ENCODE assay signal across 16 cellular contexts in genomic region chr2:22947741-22948140, GRCh38.
A peak's percentile ranks its signal among the peaks of the same experiment; 100 is the strongest.
DNase-seq lines count a peak whose midpoint lies in the region; ATAC-seq and TF ChIP-seq lines count a peak whose summit lies in the region.
"Had no signal": no experiment of that assay in that cellular context is flagged by ENCODE, and none has a peak within 500 bp of the region (broad histone marks: within the 10 kb centered on the region; RNA-seq: fewer than 3 reads in every experiment).

No MANE protein-coding gene starts in this region.

- no peak overlapping the region for H2AFZ ChIP-seq in GM23248

- in situ Hi-C loops in GM23248 (cut with MboI) = no loop called here

- no peak overlapping the region for H3K4me3 Mint-ChIP-seq in stimulated activated memory B cell treated with anti-CD40 and anti-IgM and Interleukin-4, amounts not matched to agents 10 μg/mL and 1 μg/mL and 100 μg/mL, for 72 hours
- H3K4me3 Mint-ChIP-seq: CD8-positive, alpha-beta T cell; HFFc6 had no signal

- no peaks in the 10 kb centered on the region for H3K9me2 ChIP-seq in GM23248 (ENCODE audit: insufficient read depth)

- no peak overlapping the region for H3K9ac ChIP-seq in GM23248

- WGBS in GM23248 (ENCODE audit: low coverage in 1 of 2, low lambda C conversion rate in 2 of 2, missing lambda C conversion rate in 2 of 2), 2 experiments = 26 to 29% methylated on average over 4 of the region's 4 CpGs

- H3K9me3 ChIP-seq in GM23248 (ENCODE audit: low read depth) = no peaks in the 10 kb centered on the region
- H3K9me3 ChIP-seq: Caco-2, HAP-1 had no signal

- H3K27me3 Mint-ChIP-seq in stimulated activated memory B cell treated with anti-CD40 and anti-IgM and Interleukin-4, amounts not matched to agents 10 μg/mL and 1 μg/mL and 100 μg/mL, for 72 hours = no peaks in the 10 kb centered on the region
- H3K27me3 Mint-ChIP-seq: CD4-positive, CD25-positive, alpha-beta regulatory T cell had no signal

- H3K27me3 ChIP-seq in GM23248 (replicated peaks; ENCODE audit: insufficient read depth) = no peaks in the 10 kb centered on the region

- no peak overlapping the region for H3K4me2 ChIP-seq in GM23248 (ENCODE audit: unreplicated experiment)

- no peak for TF ChIP-seq CTCF in NB4 (IDR thresholded peaks at IDR 0.05; ENCODE audit: low read depth, low read length)

- H3K27ac ChIP-seq in GM23248 = no peak overlapping the region

- no peaks in the 10 kb centered on the region for H4K20me1 ChIP-seq in GM23248 (ENCODE audit: insufficient read depth)

- ATAC-seq in left lobe of liver = peak; percentile 25
- peak; percentile 77 for ATAC-seq in stimulated activated memory B cell treated with anti-CD40 and anti-IgM and Interleukin-4, amounts not matched to agents 10 μg/mL and 1 μg/mL and 100 μg/mL, for 72 hours
- ATAC-seq in HG02852 (IDR thresholded peaks at IDR 0.05; ENCODE audit: unreplicated experiment) = no peak
- ATAC-seq in GM19455 (IDR thresholded peaks at IDR 0.05; ENCODE audit: unreplicated experiment) = no peak
- ATAC-seq in GM19023 (IDR thresholded peaks at IDR 0.05; ENCODE audit: unreplicated experiment) = no peak
- ATAC-seq: CD8-positive, alpha-beta T cell had no signal

- no peaks in the 10 kb centered on the region for H3K79me2 ChIP-seq in GM23248 (ENCODE audit: insufficient read depth)

- H3K36me3 Mint-ChIP-seq in stimulated activated memory B cell treated with anti-CD40 and anti-IgM and Interleukin-4, amounts not matched to agents 10 μg/mL and 1 μg/mL and 100 μg/mL, for 72 hours = no peaks in the 10 kb centered on the region
- H3K36me3 Mint-ChIP-seq: CD4-positive, CD25-positive, alpha-beta regulatory T cell; CD8-positive, alpha-beta T cell had no signal

- TF ChIP-seq POLR2A in NB4 (IDR thresholded peaks at IDR 0.05; ENCODE audit: extremely low read depth, insufficient read length) = no peak

- H3K4me3 ChIP-seq in NB4 (ENCODE audit: low read depth, low read length) (no peak overlapping the region), GM23248 (no peak overlapping the region)
- H3K4me3 ChIP-seq: HAP-1 had no signal

- DNase-seq in NB4 (ENCODE audit: low read depth) (peak; percentile 37), left lobe of liver (ENCODE audit: low spot score) (no peak), GM23248 (no peak)
- DNase-seq: C1 segment of cervical spinal cord; Caco-2; CD4-positive, CD25-positive, alpha-beta regulatory T cell; CD8-positive, alpha-beta T cell; DMS153; DND-41; GOT3; HFFc6 had no signal

- H3F3A ChIP-seq in GM23248 (ENCODE audit: insufficient read depth) = no peaks in the 10 kb centered on the region

- no peak overlapping the region for H3K27ac Mint-ChIP-seq in stimulated activated memory B cell treated with anti-CD40 and anti-IgM and Interleukin-4, amounts not matched to agents 10 μg/mL and 1 μg/mL and 100 μg/mL, for 72 hours
- H3K27ac Mint-ChIP-seq: CD4-positive, CD25-positive, alpha-beta regulatory T cell; CD8-positive, alpha-beta T cell; HFFc6 had no signal

- H3K4me1 ChIP-seq in GM23248 (ENCODE audit: insufficient read depth) = no peaks in the 10 kb centered on the region
- H3K4me1 ChIP-seq: Caco-2, HAP-1 had no signal

- H3K4me1 Mint-ChIP-seq in stimulated activated memory B cell treated with anti-CD40 and anti-IgM and Interleukin-4, amounts not matched to agents 10 μg/mL and 1 μg/mL and 100 μg/mL, for 72 hours = no peaks in the 10 kb centered on the region
- H3K4me1 Mint-ChIP-seq: CD4-positive, CD25-positive, alpha-beta regulatory T cell had no signal

- H3K36me3 ChIP-seq in GM23248 (ENCODE audit: low read depth) = no peaks in the 10 kb centered on the region
- H3K36me3 ChIP-seq: HAP-1 had no signal

- H3K9me3 Mint-ChIP-seq in stimulated activated memory B cell treated with anti-CD40 and anti-IgM and Interleukin-4, amounts not matched to agents 10 μg/mL and 1 μg/mL and 100 μg/mL, for 72 hours = no peaks in the 10 kb centered on the region
- H3K9me3 Mint-ChIP-seq: CD8-positive, alpha-beta T cell had no signal

Comparison
In these comparisons a context has a peak if more than half of its experiments do, and no peak if none do; other contexts are left out.
1. ATAC-seq: peak in left lobe of liver (single experiment) and stimulated activated memory B cell treated with anti-CD40 and anti-IgM and Interleukin-4, amounts not matched to agents 10 μg/mL and 1 μg/mL and 100 μg/mL, for 72 hours (single experiment); none in HG02852 (single experiment), GM19455 (single experiment) and GM19023 (single experiment).